In the genomic region with DNA sequence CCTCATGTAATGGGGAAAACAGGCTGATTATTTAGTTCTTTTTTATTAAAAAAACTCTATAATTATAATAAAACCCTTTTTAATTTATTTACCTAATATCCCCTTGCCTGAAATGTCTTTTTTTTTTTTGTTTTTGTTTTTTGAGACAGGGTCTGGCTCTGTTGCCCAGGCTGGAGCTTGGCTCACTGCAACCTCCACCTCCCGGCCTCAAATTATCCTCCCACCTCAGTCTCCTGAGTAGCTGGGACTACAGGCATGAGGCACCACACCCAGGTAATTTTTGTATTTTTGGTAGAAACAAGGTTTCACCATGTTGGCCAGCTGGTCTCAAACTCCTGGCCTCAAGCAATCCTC, we compare ENCODE assay signal across 29 cellular contexts.
"Had no signal": no experiment of that assay in that cellular context is flagged by ENCODE, and none has a peak within 500 bp of the region (broad histone marks: within the 10 kb centered on the region; RNA-seq: fewer than 3 reads in every experiment).

No MANE protein-coding gene starts in this region.

- H3K27ac ChIP-seq: coronary artery, esophagus muscularis mucosa, foreskin keratinocyte, gastroesophageal sphincter, heart left ventricle, hepatocyte, ovary, psoas muscle, sigmoid colon, testis, tibial artery had no signal

- FAIRE-seq: endothelial cell of umbilical vein, kidney had no signal

- H3K9me3 ChIP-seq: ovary, testis had no signal

- H2AFZ ChIP-seq: hepatocyte had no signal

- H3K27ac Mint-ChIP-seq: natural killer cell, type B pancreatic cell had no signal

- H3K27me3 ChIP-seq: esophagus muscularis mucosa, gastroesophageal sphincter, hepatocyte, ovary, sigmoid colon, testis, tibial artery had no signal

- H3K4me1 ChIP-seq: esophagus muscularis mucosa, foreskin keratinocyte, gastroesophageal sphincter, psoas muscle, sigmoid colon, testis, tibial artery had no signal

- H3K4me3 ChIP-seq: coronary artery, esophagus muscularis mucosa, gastroesophageal sphincter, heart left ventricle, hepatocyte, ovary, psoas muscle, sigmoid colon, testis, tibial artery had no signal

- H3K36me3 ChIP-seq: esophagus muscularis mucosa, gastroesophageal sphincter, heart left ventricle, ovary, sigmoid colon, tibial artery had no signal

- DNase-seq: dermis blood vessel endothelial cell; effector memory CD4-positive, alpha-beta T cell; foreskin keratinocyte; heart left ventricle; kidney; mammary epithelial cell; mesendoderm; midbrain; natural killer cell; occipital lobe; ovary; posterior cingulate gyrus; psoas muscle; right cardiac atrium; sigmoid colon; stimulated activated CD4-positive, alpha-beta T cell treated with anti-CD3 and anti-CD28 coated beads, Interleukin-2, amount 100 ng/mL, for 24 hours; stimulated activated CD4-positive, alpha-beta T cell treated with anti-CD3 and anti-CD28 coated beads, Interleukin-4, amount 100 ng/mL, for 4 hours; stimulated activated naive CD8-positive, alpha-beta T cell treated with anti-CD3 and anti-CD28 coated beads, Interleukin-15, Interleukin-2, amounts not matched to agents 100 U/mL and 50 U/mL, for 24 hours; substantia nigra; testis; tibial artery had no signal

- H3K79me2 ChIP-seq: hepatocyte had no signal

- H3K4me3 Mint-ChIP-seq: natural killer cell; stimulated activated memory B cell treated with anti-CD40 and anti-IgM and Interleukin-4, amounts not matched to agents 10 μg/mL and 1 μg/mL and 100 μg/mL, for 72 hours; type B pancreatic cell had no signal

- ATAC-seq: foreskin keratinocyte; gastroesophageal sphincter; heart left ventricle; left lobe of liver; natural killer cell; psoas muscle; right cardiac atrium; stimulated activated memory B cell treated with anti-CD40 and anti-IgM and Interleukin-4, amounts not matched to agents 10 μg/mL and 1 μg/mL and 100 μg/mL, for 72 hours; stimulated activated naive CD8-positive, alpha-beta T cell treated with anti-CD3 and anti-CD28 coated beads, Interleukin-15, Interleukin-2, amounts not matched to agents 100 U/mL and 50 U/mL, for 24 hours had no signal

- H3K4me2 ChIP-seq: hepatocyte had no signal

- H3K36me3 Mint-ChIP-seq: type B pancreatic cell had no signal
